Comparison of ENCODE assay signal across 8 cellular contexts in the genomic region with DNA sequence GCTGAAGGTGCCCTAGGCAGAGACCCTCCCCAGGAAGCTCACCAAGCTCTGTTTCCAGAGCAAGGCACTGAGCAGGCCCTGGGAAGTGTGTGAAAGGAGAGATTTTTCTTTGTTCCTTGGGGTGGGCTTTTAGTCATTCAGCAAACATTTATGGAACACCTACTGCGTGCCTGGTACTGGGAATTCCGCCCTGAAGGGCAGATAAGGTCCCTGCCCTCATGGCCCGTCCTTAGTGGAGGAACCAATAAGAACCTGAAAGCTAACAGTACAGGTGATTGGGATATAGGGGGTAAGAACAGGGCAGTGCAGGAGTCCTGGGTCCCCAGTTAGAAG. TPM values are rescaled to one million over a fixed set of nuclear protein-coding genes. Genes with fewer than 3 reads are reported as not detected.
DNase-seq lines count a peak whose midpoint lies in the region; TF ChIP-seq lines count a peak whose summit lies in the region.

No MANE protein-coding gene starts in this region.

- H3K4me1 Mint-ChIP-seq in Caco-2 (ENCODE audit: low read depth, unreplicated experiment) (peaks cover 20% of the 10 kb centered on the region), endodermal cell (peaks cover 9% of the 10 kb centered on the region)

- H3K9ac ChIP-seq in NT2/D1 (ENCODE audit: insufficient read length, low read depth) (peak overlapping the region; percentile 94), endodermal cell (ENCODE audit: extremely low read depth, low read length, poor library complexity, severe bottlenecking) (peak overlapping the region; percentile 83)

- DNase-seq in Caco-2 = peak in 1 of 2 experiments; percentile 60
- DNase-seq in NT2/D1 (ENCODE audit: low read depth, low spot score) = no peak
- no peak for DNase-seq in endodermal cell
- no peak for DNase-seq in activated gamma-delta T cell (lab: John Stamatoyannopoulos, UW)
- DNase-seq in mesenteric fat pad (ENCODE audit: low spot score) = no peak
- DNase-seq in H4 (ENCODE audit: low spot score) = no peak
- DNase-seq in NCI-H526 treated with DMSO at 0.1 percent for 48 hours (lab: John Stamatoyannopoulos, UW) = no peak

- H3K27me3 ChIP-seq in Caco-2 (replicated peaks; ENCODE audit: control insufficient read depth, insufficient read depth, low read length) (no peaks in the 10 kb centered on the region), NT2/D1 (ENCODE audit: insufficient read depth, insufficient read length) (no peaks in the 10 kb centered on the region), endodermal cell (ENCODE audit: control insufficient read depth, insufficient read depth, low read length, poor library complexity, severe bottlenecking) (no peaks in the 10 kb centered on the region), neutrophil (no peaks in the 10 kb centered on the region)

- H3K4me1 ChIP-seq in Caco-2 (peaks cover 29% of the 10 kb centered on the region), NT2/D1 (ENCODE audit: insufficient read depth, insufficient read length) (peaks cover 29% of the 10 kb centered on the region), endodermal cell (ENCODE audit: control insufficient read depth, insufficient read depth, low read length) (no peaks in the 10 kb centered on the region), neutrophil (ENCODE audit: control insufficient read depth in 1 of 2, insufficient read depth in 1 of 2, low read depth in 1 of 2, low read length in 1 of 2) (peaks cover 27 to 39% of the 10 kb centered on the region in 2 experiments)

- peak overlapping the region; percentile 96 for H3K4me3 Mint-ChIP-seq in Caco-2 (ENCODE audit: unreplicated experiment)
- H3K4me3 Mint-ChIP-seq in endodermal cell = peak overlapping the region; percentile 74

- H3K27me3 Mint-ChIP-seq in Caco-2 (ENCODE audit: insufficient read depth, unreplicated experiment) (no peaks in the 10 kb centered on the region), endodermal cell (ENCODE audit: insufficient read depth) (peaks cover 2% of the 10 kb centered on the region)

- no peaks in the 10 kb centered on the region for H3K36me3 ChIP-seq in Caco-2 (ENCODE audit: control insufficient read depth, insufficient read depth, low read length)
- H3K36me3 ChIP-seq in NT2/D1 (ENCODE audit: insufficient read depth, insufficient read length, low read length) = no peaks in the 10 kb centered on the region
- no peaks in the 10 kb centered on the region for H3K36me3 ChIP-seq in endodermal cell (ENCODE audit: control insufficient read depth, insufficient read depth, low read length)
- no peaks in the 10 kb centered on the region for H3K36me3 ChIP-seq in neutrophil

- H3K9me3 ChIP-seq in Caco-2 (no peaks in the 10 kb centered on the region), NT2/D1 (ENCODE audit: insufficient read depth, low read length) (no peaks in the 10 kb centered on the region), endodermal cell (ENCODE audit: control insufficient read depth, low read length) (no peaks in the 10 kb centered on the region), neutrophil (no peaks in the 10 kb centered on the region)

- CTCF ChIA-PET in Caco-2 (lab: Charles Lee) = interaction anchor here (0.5 to 2.0 kb wide), 5 partner anchors 64 to 586 kb away, joined by 3 to 18 read pairs (median 3); a partner anchor contains a TSS

- intact Hi-C loops in Caco-2 (cut with micrococcal nuclease; ENCODE audit: unreplicated experiment) = no loop called here

- H3K27ac Mint-ChIP-seq in Caco-2 (ENCODE audit: unreplicated experiment) (peak overlapping the region; percentile 86), endodermal cell (peak overlapping the region; percentile 91)

- no peak for TF ChIP-seq CTCF in Caco-2 (IDR thresholded peaks at IDR 0.05; ENCODE audit: insufficient read depth in 1 of 2, low read depth in 1 of 2, low read length in 1 of 2, severe bottlenecking in 1 of 2, unreplicated experiment in 1 of 2)
- TF ChIP-seq CTCF in endodermal cell (conservative IDR thresholded peaks at IDR 0.05) = no peak
- TF ChIP-seq CTCF in neutrophil (IDR thresholded peaks at IDR 0.05) = no peak

- BruUV-seq in Caco-2 (replicated peaks; lab: Mats Ljungman, UMichigan) = TSS peak; percentile 60

- 59 to 61% methylated on average over 3 of the region's 3 CpGs for WGBS in endodermal cell (ENCODE audit: insufficient coverage in 1 of 2, insufficient read length in 1 of 2), 2 experiments

- POLR2A ChIA-PET in Caco-2 (lab: Charles Lee) = interaction anchor here (0.5 to 1.5 kb wide), 7 partner anchors 18 to 974 kb away, joined by 3 to 10 read pairs (median 3); a partner anchor contains a TSS

- H3K27ac ChIP-seq in endodermal cell (ENCODE audit: low read depth, low read length) (peak overlapping the region; percentile 70), neutrophil (peak overlapping the region; percentile 95)

- peak overlapping the region; percentile 89 for H3K4me3 ChIP-seq in Caco-2 (ENCODE audit: low read depth, low read length)
- peak overlapping the region; percentile 81 for H3K4me3 ChIP-seq in NT2/D1 (ENCODE audit: insufficient read length, low read depth)
- peak overlapping the region; percentile 92 for H3K4me3 ChIP-seq in endodermal cell (ENCODE audit: low read length)
- peak overlapping the region; percentile 75 to 87 for H3K4me3 ChIP-seq in neutrophil (ENCODE audit: low read depth in 1 of 2, low read length in 1 of 2)

- H3K36me3 Mint-ChIP-seq in Caco-2 (ENCODE audit: insufficient read depth, unreplicated experiment) = peaks cover 28% of the 10 kb centered on the region
- peaks cover 4% of the 10 kb centered on the region for H3K36me3 Mint-ChIP-seq in endodermal cell (ENCODE audit: low read depth)

- H3K9me3 Mint-ChIP-seq in Caco-2 (ENCODE audit: unreplicated experiment) (no peaks in the 10 kb centered on the region), endodermal cell (no peaks in the 10 kb centered on the region)

RNA-seq across cellular contexts. Expression of a gene that starts 3.9 kb away (rescaled TPM):
- total RNA-seq in Caco-2 (2022) = 47.9 and 52.2 TPM in 2 replicates
- total RNA-seq in endodermal cell = 10 to 100 TPM; 67.4 to 87.8 TPM
- polyA plus RNA-seq in endodermal cell (2013, experiment 1 of 2) = 60.9 TPM
- polyA plus RNA-seq in endodermal cell (2013, experiment 2 of 2) = 57.1 TPM
- total RNA-seq in mesenteric fat pad = 43.2 TPM
- 17.3 and 38.6 TPM in 2 replicates for total RNA-seq in H4 (2014; rRNA removed; shearing (Covaris generic))

RNA-seq across cellular contexts. Expression of a gene that starts 10.0 kb away (rescaled TPM):
- not detected in 2 replicates for total RNA-seq in Caco-2 (2022)
- total RNA-seq in endodermal cell = not detected
- polyA plus RNA-seq in endodermal cell (2013, experiment 1 of 2) = not detected
- polyA plus RNA-seq in endodermal cell (2013, experiment 2 of 2) = not detected
- 3.8 TPM for total RNA-seq in mesenteric fat pad
- total RNA-seq in H4 (2014; rRNA removed; shearing (Covaris generic)) = 0.39 TPM in 1 of 2 replicates, not detected in the other

RNA-seq across cellular contexts. Expression of a gene that starts 12.6 kb away (rescaled TPM):
- total RNA-seq in Caco-2 (2022) (not detected in 2 replicates), endodermal cell (not detected), mesenteric fat pad (not detected)
- polyA plus RNA-seq in endodermal cell (2013, experiment 1 of 2) = not detected
- polyA plus RNA-seq in endodermal cell (2013, experiment 2 of 2) = not detected
- not detected in 2 replicates for total RNA-seq in H4 (2014; rRNA removed; shearing (Covaris generic))

RNA-seq across cellular contexts. Expression of a gene that starts 17.7 kb away (rescaled TPM):
- total RNA-seq in Caco-2 (2022) (110 and 112 TPM in 2 replicates), endodermal cell (10 to 100 TPM; 27.6 to 33.8 TPM), mesenteric fat pad (39.5 TPM)
- polyA plus RNA-seq in endodermal cell (2013, experiment 1 of 2) = 43.1 TPM
- 41.1 TPM for polyA plus RNA-seq in endodermal cell (2013, experiment 2 of 2)
- total RNA-seq in H4 (2014; rRNA removed; shearing (Covaris generic)) = 69.9 and 83.0 TPM in 2 replicates

RNA-seq across cellular contexts. Expression of a gene that starts 21.9 kb away (rescaled TPM):
- total RNA-seq in Caco-2 (2022) = 172 and 176 TPM in 2 replicates
- 100 to 1,000 TPM; 112 to 131 TPM for total RNA-seq in endodermal cell
- 69.5 TPM for polyA plus RNA-seq in endodermal cell (2013, experiment 1 of 2)
- 67.8 TPM for polyA plus RNA-seq in endodermal cell (2013, experiment 2 of 2)
- total RNA-seq in mesenteric fat pad = 83.1 TPM
- 96.0 and 111 TPM in 2 replicates for total RNA-seq in H4 (2014; rRNA removed; shearing (Covaris generic))
